8 cellular contexts compared by ENCODE assay signal in genomic region chr10:987906-988666, GRCh38.
DNase-seq lines count a peak whose midpoint lies in the region; ATAC-seq and TF ChIP-seq lines count a peak whose summit lies in the region.

Gene GTPBP4, plus strand, starts transcription at chr10:988434. Its CDS starts 46 bp downstream, at chr10:988480.

- peak within 1 kb of the TSS; percentile 98 for H3K4me3 ChIP-seq in AG10803 (ENCODE audit: low read length)

- in situ Hi-C loops in GM18951 (cut with MboI; ENCODE audit: low sequenced_read_pairs, unreplicated experiment): no loop called here

- DNase-seq in AG10803 (ENCODE audit: low read depth): peak; percentile 97
- DNase-seq in NCI-H226: peak; percentile 89
- DNase-seq in cerebellar cortex (ENCODE audit: low spot score): peak; percentile 98
- peak; percentile 97 for DNase-seq in islet precursor cell
- DNase-seq in stimulated activated CD4-positive, alpha-beta T cell treated with anti-CD3 and anti-CD28 coated beads, Interleukin-12 subunit alpha, Interleukin-12 subunit beta, amount 100 ng/mL, for 48 hours (ENCODE audit: low read depth in 2 of 3, low spot score in 1 of 3): peak; percentile 93 to 97 (median 96)

- TF ChIP-seq CTCF in AG10803 (conservative IDR thresholded peaks at IDR 0.05; ENCODE audit: low read length): no peak

- peak; percentile 81 for TF ChIP-seq POLR2A in GM18951 (IDR thresholded peaks at IDR 0.05; ENCODE audit: extremely low read depth, insufficient read depth, insufficient read length)

- peak; percentile 97 for ATAC-seq in HG03196 (IDR thresholded peaks at IDR 0.05; ENCODE audit: unreplicated experiment)
- ATAC-seq in activated CD4-positive, CD25-positive, alpha-beta regulatory T cell treated with anti-CD3 and anti-CD28 coated beads, Interleukin-2, amount 50 U/mL, for 24 hours: peak; percentile 97 to 99

Comparison
In these comparisons a context has a peak if more than half of its experiments do, and no peak if none do; other contexts are left out.
1. Peak in every context shown above with its lines: DNase-seq, ATAC-seq and H3K4me3 ChIP-seq.